In the genomic region with DNA sequence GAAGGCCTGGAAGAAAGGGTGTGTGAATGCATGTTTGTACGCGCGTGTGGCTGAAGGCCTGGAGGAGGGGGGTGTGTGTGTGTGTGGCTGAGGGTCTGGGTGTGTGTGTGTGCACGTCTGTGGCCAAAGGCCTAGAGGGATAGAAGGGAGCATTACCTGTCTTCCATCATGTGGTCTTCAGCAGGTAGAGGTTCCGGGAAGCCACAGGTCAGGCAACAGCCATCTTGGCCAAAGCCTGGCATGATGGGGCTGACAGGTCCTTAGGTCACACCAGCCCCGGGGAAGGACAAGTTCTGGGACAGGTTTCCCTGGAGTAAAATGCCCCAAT, we compare ENCODE assay signal across 26 cellular contexts. TPM values are rescaled to one million over a fixed set of nuclear protein-coding genes. Genes with fewer than 3 reads are reported as not detected.
DNase-seq lines count a peak whose midpoint lies in the region; ATAC-seq, FAIRE-seq and TF ChIP-seq lines count a peak whose summit lies in the region.
"Had no signal": no experiment of that assay in that cellular context is flagged by ENCODE, and none has a peak within 500 bp of the region (broad histone marks: within the 10 kb centered on the region; RNA-seq: fewer than 3 reads in every experiment).

No MANE protein-coding gene starts in this region.

- in situ Hi-C loops in HAP-1 (cut with MboI; ENCODE audit: low sequenced_read_pairs), result no loop called here

- no peaks in the 10 kb centered on the region for H3K9me3 Mint-ChIP-seq in stimulated activated memory B cell treated with anti-CD40 and anti-IgM and Interleukin-4, amounts not matched to agents 10 μg/mL and 1 μg/mL and 100 μg/mL, for 72 hours
- H3K9me3 Mint-ChIP-seq: activated CD4-positive, alpha-beta T cell treated with anti-CD3 and anti-CD28 coated beads, Interleukin-2, amount 10 ng/mL, durations not matched to agents 7 days and 5 days; T-helper 1 cell treated with Interleukin-12 subunit alpha and Interleukin-12 subunit beta and Interleukin-4 antibody, amounts not matched to agents 30 μg/mL and 1 μg/mL, for 36 hours had no signal

- ATAC-seq in T-helper 17 cell (no peak), GM19035 (IDR thresholded peaks at IDR 0.05; ENCODE audit: unreplicated experiment) (no peak)
- no peak for ATAC-seq in stimulated activated memory B cell treated with anti-CD40 and anti-IgM and Interleukin-4, amounts not matched to agents 10 μg/mL and 1 μg/mL and 100 μg/mL, for 72 hours
- ATAC-seq: body of pancreas had no signal

- no peaks in the 10 kb centered on the region for H3K9me3 ChIP-seq in T-helper 17 cell (ENCODE audit: control insufficient read depth, low read length, poor library complexity, severe bottlenecking)
- H3K9me3 ChIP-seq in kidney (ENCODE audit: control insufficient read depth in 1 of 2, low read length in 2 of 2), result no peaks in the 10 kb centered on the region
- H3K9me3 ChIP-seq in HAP-1, result no peaks in the 10 kb centered on the region
- H3K9me3 ChIP-seq: body of pancreas, Peyer's patch, testis had no signal

- TF ChIP-seq CTCF in kidney (IDR thresholded peaks at IDR 0.05; ENCODE audit: borderline replicate concordance, extremely low read depth, insufficient read depth), result no peak

- peaks cover 25% of the 10 kb centered on the region for H3K4me1 Mint-ChIP-seq in T-helper 17 cell
- H3K4me1 Mint-ChIP-seq in stimulated activated memory B cell treated with anti-CD40 and anti-IgM and Interleukin-4, amounts not matched to agents 10 μg/mL and 1 μg/mL and 100 μg/mL, for 72 hours, result peaks cover 44% of the 10 kb centered on the region
- H3K4me1 Mint-ChIP-seq: activated CD4-positive, alpha-beta T cell treated with anti-CD3 and anti-CD28 coated beads, Interleukin-2, amount 10 ng/mL, durations not matched to agents 7 days and 5 days had no signal

- peaks cover 2% of the 10 kb centered on the region for H3K36me3 Mint-ChIP-seq in T-helper 17 cell (ENCODE audit: low read depth)
- H3K36me3 Mint-ChIP-seq in stimulated activated memory B cell treated with anti-CD40 and anti-IgM and Interleukin-4, amounts not matched to agents 10 μg/mL and 1 μg/mL and 100 μg/mL, for 72 hours, result peaks cover 20% of the 10 kb centered on the region

- FAIRE-seq in GM12891 (lab: Jason Lieb, UNC), result no peak
- no peak for FAIRE-seq in kidney (lab: Jason Lieb, UNC)
- FAIRE-seq: colon, GM19239 had no signal

- intact Hi-C loops in kidney (cut with DNase I), result loop anchor here (10.0 kb wide), 1 partner anchor 83 kb away; no protein-coding TSS in a partner anchor

- H3K4me3 Mint-ChIP-seq in T-helper 17 cell, result peak overlapping the region; percentile 49
- H3K4me3 Mint-ChIP-seq in stimulated activated memory B cell treated with anti-CD40 and anti-IgM and Interleukin-4, amounts not matched to agents 10 μg/mL and 1 μg/mL and 100 μg/mL, for 72 hours, result no peak overlapping the region
- H3K4me3 Mint-ChIP-seq: activated CD4-positive, alpha-beta T cell treated with anti-CD3 and anti-CD28 coated beads, Interleukin-2, amount 10 ng/mL, durations not matched to agents 7 days and 5 days; T-helper 1 cell treated with Interleukin-12 subunit alpha and Interleukin-12 subunit beta and Interleukin-4 antibody, amounts not matched to agents 30 μg/mL and 1 μg/mL, for 36 hours had no signal

- H3K36me3 ChIP-seq in kidney (ENCODE audit: control insufficient read depth in 1 of 2, insufficient read depth in 2 of 2, low read length in 2 of 2), result peaks cover 11 to 20% of the 10 kb centered on the region in 2 donors
- peaks cover 30% of the 10 kb centered on the region for H3K36me3 ChIP-seq in HAP-1 (replicated peaks)

- 0 out of 2 replicates have a peak, but pooled peaks have one; percentile 26 for TF ChIP-seq POLR2A in GM12891 (IDR thresholded peaks at IDR 0.05; ENCODE audit: low read depth, low read length)

- peaks cover 13% of the 10 kb centered on the region for H3K27me3 Mint-ChIP-seq in T-helper 17 cell
- peaks cover 30% of the 10 kb centered on the region for H3K27me3 Mint-ChIP-seq in stimulated activated memory B cell treated with anti-CD40 and anti-IgM and Interleukin-4, amounts not matched to agents 10 μg/mL and 1 μg/mL and 100 μg/mL, for 72 hours

- no peaks in the 10 kb centered on the region for H3K27me3 ChIP-seq in HAP-1 (ENCODE audit: low read depth)
- H3K27me3 ChIP-seq: body of pancreas, Peyer's patch, testis had no signal

- H3K27ac ChIP-seq in kidney (ENCODE audit: low read depth in 2 of 2, low read length in 2 of 2), result no peak overlapping the region
- H3K27ac ChIP-seq: body of pancreas, parathyroid adenoma, Peyer's patch, testis had no signal

- H3K4me3 ChIP-seq in kidney (ENCODE audit: low read length in 2 of 2), result no peak overlapping the region
- no peak overlapping the region for H3K4me3 ChIP-seq in HAP-1
- H3K4me3 ChIP-seq: body of pancreas, GM23248, Peyer's patch, testis had no signal

- H3K4me1 ChIP-seq in kidney (ENCODE audit: control insufficient read depth in 1 of 2, insufficient read depth in 1 of 2, low read depth in 1 of 2, low read length in 2 of 2) (peaks cover 0 to 4% of the 10 kb centered on the region in 2 donors), HAP-1 (no peaks in the 10 kb centered on the region)
- H3K4me1 ChIP-seq: parathyroid adenoma had no signal

- H3K27ac Mint-ChIP-seq in T-helper 17 cell, result peak overlapping the region; percentile 86
- H3K27ac Mint-ChIP-seq in stimulated activated memory B cell treated with anti-CD40 and anti-IgM and Interleukin-4, amounts not matched to agents 10 μg/mL and 1 μg/mL and 100 μg/mL, for 72 hours, result peak overlapping the region; percentile 78
- H3K27ac Mint-ChIP-seq: activated CD4-positive, alpha-beta T cell treated with anti-CD3 and anti-CD28 coated beads, Interleukin-2, amount 10 ng/mL, durations not matched to agents 7 days and 5 days; T-helper 1 cell treated with Interleukin-12 subunit alpha and Interleukin-12 subunit beta and Interleukin-4 antibody, amounts not matched to agents 30 μg/mL and 1 μg/mL, for 36 hours had no signal

- DNase-seq in GM12891 (ENCODE audit: insufficient read length, low spot score), result no peak
- no peak for DNase-seq in T-helper 17 cell
- DNase-seq in kidney, result peak; percentile 23
- no peak for DNase-seq in HAP-1 (ENCODE audit: low spot score in 2 of 2)
- DNase-seq in activated T-cell treated with anti-CD3 and anti-CD28 coated beads, Interleukin-2, amount 50 U/mL, for 1 hour, result no peak
- DNase-seq: activated CD4-positive, alpha-beta T cell treated with anti-CD3 and anti-CD28 coated beads, Interleukin-2, amount 10 ng/mL, durations not matched to agents 7 days and 5 days; activated CD8-positive, alpha-beta memory T cell treated with anti-CD3 and anti-CD28 coated beads, Interleukin-2, amount 50 U/mL, for 4 hours; body of pancreas; DMS79 treated with DMSO at 0.1 percent for 48 hours; GM23248; IMR-90; left cardiac atrium; mesenchymal stem cell; MM.1S; NCI-H1436; NK-92 treated with Interleukin-12 subunit alpha and Interleukin-12 subunit beta, amount 100 ng/mL, for 24 hours; testis had no signal

- no peak overlapping the region for H3K9ac ChIP-seq in kidney (ENCODE audit: low read length in 2 of 2)
- H3K9ac ChIP-seq: GM23248, parathyroid adenoma had no signal

TF ChIP-seq in GM12891, 5 proteins besides CTCF, POLR2A, EP300 and RAD21:
- TF ChIP-seq TAF1 (IDR thresholded peaks at IDR 0.05; ENCODE audit: low read depth, low read length), result no peak
- TF ChIP-seq PAX5 (IDR thresholded peaks at IDR 0.05; ENCODE audit: insufficient read depth, low read length, severe bottlenecking), result no peak
- TF ChIP-seq POU2F2 (IDR thresholded peaks at IDR 0.05; ENCODE audit: low read depth, low read length), result no peak
- no peak for TF ChIP-seq SPI1 (IDR thresholded peaks at IDR 0.05; ENCODE audit: low read depth, low read length)
- TF ChIP-seq POLR2AphosphoS5 (IDR thresholded peaks at IDR 0.05; ENCODE audit: low read depth, low read length), result no peak; the same call in 1 of the 2 replicates

RNA-seq across cellular contexts. Expression of gene LITAFD, which starts 5.3 kb away (rescaled TPM):
- 0.09 TPM for polyA plus RNA-seq in GM12891 (2012; ENCODE audit: low read depth, missing spikeins)
- total RNA-seq in T-helper 17 cell, result under 1 TPM in 1 of 2 donors, not detected in 1; 0.75 TPM
- not detected for total RNA-seq in kidney
- polyA plus RNA-seq in kidney (ENCODE audit: insufficient read depth, low read depth, low replicate concordance), result not detected
- total RNA-seq: activated CD4-positive, alpha-beta T cell treated with anti-CD3 and anti-CD28 coated beads, Interleukin-2, amount 10 ng/mL, durations not matched to agents 7 days and 5 days; body of pancreas; GM23248; IMR-90; left cardiac atrium; Peyer's patch; sciatic nerve; SK-MEL-5 had no signal
- polyA plus RNA-seq: GM23248, IMR-90 had no signal

RNA-seq across cellular contexts. Expression of gene CARHSP1, which starts 18.6 kb away (rescaled TPM):
- polyA plus RNA-seq in GM12891 (2012; ENCODE audit: low read depth, missing spikeins), result 68.1 TPM
- total RNA-seq in T-helper 17 cell, result 10 to 100 TPM; 25.4 to 30.4 TPM
- total RNA-seq in kidney, result 134 TPM
- 130 TPM for polyA plus RNA-seq in kidney (ENCODE audit: insufficient read depth, low read depth, low replicate concordance)
